ENCODE assay signal across 1 cellular context in genomic region chr7:28356619-28357018, GRCh38.
TF ChIP-seq lines count a peak whose summit lies in the region.

No MANE protein-coding gene starts in this region.

TF ChIP-seq in neural cell, 6 proteins besides CTCF, POLR2A, EP300 and RAD21 (continued from another document):
- no peak for TF ChIP-seq SMC3 (conservative IDR thresholded peaks at IDR 0.05; ENCODE audit: poor library complexity)
- no peak for TF ChIP-seq MXI1 (conservative IDR thresholded peaks at IDR 0.05; ENCODE audit: poor library complexity, severe bottlenecking)
TF ChIP-seq in neural cell: peak in this region for 0.
